ENCODE assay signal across 8 cellular contexts in genomic region chr12:103930787-103931536, GRCh38. TPM values are rescaled to one million over a fixed set of nuclear protein-coding genes. Genes with fewer than 3 reads are reported as not detected.
DNase-seq lines count a peak whose midpoint lies in the region; ATAC-seq and TF ChIP-seq lines count a peak whose summit lies in the region.

No MANE protein-coding gene starts in this region.

- H3K27ac ChIP-seq in SK-N-SH (ENCODE audit: low read depth in 2 of 2, low read length in 1 of 2) = peak overlapping the region; percentile 77 to 86

- DNase-seq in SIG-M5 treated with dmso at 0.1 percent for 504 hours (lab: John Stamatoyannopoulos, UW; ENCODE audit: unreplicated experiment) = peak; percentile 58
- DNase-seq in SIG-M5 (lab: John Stamatoyannopoulos, UW) = no peak
- no peak for DNase-seq in SK-N-SH
- DNase-seq in cerebellum (ENCODE audit: low spot score) = peak; percentile 13
- no peak for DNase-seq in kidney epithelial cell (ENCODE audit: low read depth)
- DNase-seq in stimulated activated CD4-positive, alpha-beta T cell treated with anti-CD3 and anti-CD28 coated beads, Interleukin-15, amount 100 ng/mL, for 24 hours = peak; percentile 42

- H3K27me3 ChIP-seq in SK-N-SH (ENCODE audit: insufficient read depth) = no peaks in the 10 kb centered on the region
- H3K27me3 ChIP-seq in kidney epithelial cell (ENCODE audit: control insufficient read depth, insufficient read depth, low read length) = no peaks in the 10 kb centered on the region

- ATAC-seq in HG02885 (IDR thresholded peaks at IDR 0.05; ENCODE audit: poor library complexity, unreplicated experiment) (no peak), GM21360 (IDR thresholded peaks at IDR 0.05; ENCODE audit: unreplicated experiment) (no peak)

- H3K4me2 ChIP-seq in SK-N-SH = peak overlapping the region; percentile 94

- WGBS in SK-N-SH (ENCODE audit: low lambda C conversion rate) = under 1% methylated on average over 29 of the region's 32 CpGs

- TF ChIP-seq EP300 in SK-N-SH (IDR thresholded peaks at IDR 0.05; ENCODE audit: borderline replicate concordance in 1 of 2, low read depth in 1 of 2, low read length in 1 of 2) = no peak

- H3K9ac ChIP-seq in SK-N-SH = peak overlapping the region; percentile 95

- CTCF ChIA-PET in SK-N-SH (lab: Yijun Ruan, JAX) = interaction anchor here (1.8 kb wide), 1 partner anchor 178 kb away, joined by 6 read pairs; no protein-coding TSS in a partner anchor

- POLR2A ChIA-PET in SK-N-SH (lab: Yijun Ruan, JAX) = interaction anchor here (1.3 to 2.7 kb wide), 7 partner anchors 17 to 207 kb away, joined by 8 to 31 read pairs (median 9); partner anchors contain the start of genes HCFC2, NFYB, NT5DC3 and TDG

- peaks cover 3% of the 10 kb centered on the region for H3F3A ChIP-seq in SK-N-SH (replicated peaks; ENCODE audit: insufficient read depth)

- H2AFZ ChIP-seq in SK-N-SH (ENCODE audit: low read depth) = peak overlapping the region; percentile 48; the same call in 1 of the 2 replicates

- peaks cover 23% of the 10 kb centered on the region for H4K20me1 ChIP-seq in SK-N-SH (ENCODE audit: insufficient read depth)

- no peaks in the 10 kb centered on the region for H3K9me3 ChIP-seq in SK-N-SH

- no peak for TF ChIP-seq RAD21 in SK-N-SH (IDR thresholded peaks at IDR 0.05; ENCODE audit: low read length)

- peaks cover 21 to 22% of the 10 kb centered on the region in 2 experiments for H3K4me1 ChIP-seq in SK-N-SH (ENCODE audit: control insufficient read depth in 1 of 2, insufficient read depth in 2 of 2, low read depth in 1 of 2, low read length in 1 of 2)

- H3K36me3 ChIP-seq in SK-N-SH (replicated peaks in 1 of 2; ENCODE audit: control insufficient read depth in 1 of 2, insufficient read depth in 2 of 2, low read length in 1 of 2) (peaks cover 41 to 45% of the 10 kb centered on the region in 2 experiments), kidney epithelial cell (ENCODE audit: control insufficient read depth, insufficient read depth, low read length) (peaks cover 4% of the 10 kb centered on the region)

- H3K79me2 ChIP-seq in SK-N-SH (ENCODE audit: insufficient read depth) = peaks cover 58% of the 10 kb centered on the region

- no peaks in the 10 kb centered on the region for H3K9me2 ChIP-seq in SK-N-SH

- no peak for TF ChIP-seq CTCF in SK-N-SH (IDR thresholded peaks at IDR 0.05)
- TF ChIP-seq CTCF in kidney epithelial cell (IDR thresholded peaks at IDR 0.05; ENCODE audit: insufficient read depth, low read length, poor library complexity, severe bottlenecking) = no peak

- H3K4me3 ChIP-seq in SK-N-SH (ENCODE audit: low read depth in 2 of 2, low read length in 1 of 2) (peak overlapping the region; percentile 95), kidney epithelial cell (ENCODE audit: low read depth, low read length) (peak overlapping the region; percentile 92)

TF ChIP-seq in SK-N-SH, 30 proteins besides CTCF, POLR2A, EP300 and RAD21:
- no peak for TF ChIP-seq REST (IDR thresholded peaks at IDR 0.05; ENCODE audit: low read depth, low read length)
- TF ChIP-seq IRF3 (IDR thresholded peaks at IDR 0.05; ENCODE audit: low read depth, low read length) = no peak
- peak; percentile 92 for TF ChIP-seq MXI1 (IDR thresholded peaks at IDR 0.05; ENCODE audit: low read depth, low read length)
- TF ChIP-seq JUND (IDR thresholded peaks at IDR 0.05) = no peak
- peak; percentile 77 for TF ChIP-seq MAX (IDR thresholded peaks at IDR 0.05; ENCODE audit: low read depth)

RNA-seq across cellular contexts. Expression of gene HSP90B1, which starts 0.8 kb away (rescaled TPM):
- polyA plus RNA-seq in SK-N-SH (2012; rRNA removed) = 420 and 482 TPM in 2 replicates
- 567 and 850 TPM in 2 replicates for polyA plus RNA-seq in SK-N-SH (2012; cell fraction: cytosol; rRNA removed)
- 246 and 538 TPM in 2 replicates for polyA plus RNA-seq in SK-N-SH (2012; cell fraction: nucleus; rRNA removed)
- 165 TPM for total RNA-seq in cerebellum
- total RNA-seq in kidney epithelial cell = 619 and 748 TPM in 2 replicates

RNA-seq across cellular contexts. Expression of gene TDG, which starts 34.7 kb away (rescaled TPM):
- polyA plus RNA-seq in SK-N-SH (2012; rRNA removed) = 11.3 and 17.9 TPM in 2 replicates
- 16.7 and 18.8 TPM in 2 replicates for polyA plus RNA-seq in SK-N-SH (2012; cell fraction: cytosol; rRNA removed)
- polyA plus RNA-seq in SK-N-SH (2012; cell fraction: nucleus; rRNA removed) = 9.1 and 20.7 TPM in 2 replicates
- total RNA-seq in cerebellum (42.9 TPM), kidney epithelial cell (34.9 and 35.5 TPM in 2 replicates)

Comparison
In these comparisons a context has a peak if more than half of its experiments do, and no peak if none do; other contexts are left out.
1. DNase-seq: peak in SIG-M5 treated with dmso at 0.1 percent for 504 hours (single experiment), cerebellum (single experiment) and stimulated activated CD4-positive, alpha-beta T cell treated with anti-CD3 and anti-CD28 coated beads, Interleukin-15, amount 100 ng/mL, for 24 hours (single experiment); none in SIG-M5 (single experiment), SK-N-SH (single experiment) and kidney epithelial cell (single experiment).